ENCODE assay signal across 1 cellular context in genomic region chr15:92809064-92809879, GRCh38.
TF ChIP-seq lines count a peak whose summit lies in the region.

No MANE protein-coding gene starts in this region.

TF ChIP-seq in K562, 482 proteins besides CTCF, POLR2A, EP300 and RAD21 (continued from another document):
- TF ChIP-seq, protein P1, sequence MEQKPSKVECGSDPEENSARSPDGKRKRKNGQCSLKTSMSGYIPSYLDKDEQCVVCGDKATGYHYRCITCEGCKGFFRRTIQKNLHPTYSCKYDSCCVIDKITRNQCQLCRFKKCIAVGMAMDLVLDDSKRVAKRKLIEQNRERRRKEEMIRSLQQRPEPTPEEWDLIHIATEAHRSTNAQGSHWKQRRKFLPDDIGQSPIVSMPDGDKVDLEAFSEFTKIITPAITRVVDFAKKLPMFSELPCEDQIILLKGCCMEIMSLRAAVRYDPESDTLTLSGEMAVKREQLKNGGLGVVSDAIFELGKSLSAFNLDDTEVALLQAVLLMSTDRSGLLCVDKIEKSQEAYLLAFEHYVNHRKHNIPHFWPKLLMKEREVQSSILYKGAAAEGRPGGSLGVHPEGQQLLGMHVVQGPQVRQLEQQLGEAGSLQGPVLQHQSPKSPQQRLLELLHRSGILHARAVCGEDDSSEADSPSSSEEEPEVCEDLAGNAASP (IDR thresholded peaks at IDR 0.05), result no peak
- TF ChIP-seq GABPB2 (CRISPR knock-in tag; conservative IDR thresholded peaks at IDR 0.05), result no peak
- 0 out of 2 replicates have a peak, but pooled peaks have one; percentile 25 for TF ChIP-seq FOXM1 (IDR thresholded peaks at IDR 0.05; ENCODE audit: low read depth)
- peak; percentile 81; the same call in 1 of the 2 replicates for TF ChIP-seq FOXM1 (CRISPR knock-in tag; IDR thresholded peaks at IDR 0.05; ENCODE audit: low read depth)
- TF ChIP-seq, protein P2, sequence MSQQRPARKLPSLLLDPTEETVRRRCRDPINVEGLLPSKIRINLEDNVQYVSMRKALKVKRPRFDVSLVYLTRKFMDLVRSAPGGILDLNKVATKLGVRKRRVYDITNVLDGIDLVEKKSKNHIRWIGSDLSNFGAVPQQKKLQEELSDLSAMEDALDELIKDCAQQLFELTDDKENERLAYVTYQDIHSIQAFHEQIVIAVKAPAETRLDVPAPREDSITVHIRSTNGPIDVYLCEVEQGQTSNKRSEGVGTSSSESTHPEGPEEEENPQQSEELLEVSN (IDR thresholded peaks at IDR 0.05; ENCODE audit: borderline replicate concordance in 1 of 2, extremely low read depth in 1 of 2, insufficient read depth in 1 of 2, insufficient read length in 1 of 2, low read depth in 1 of 2, low read length in 1 of 2, poor library complexity in 1 of 2, severe bottlenecking in 1 of 2), result peak; percentile 84 to 92
- no peak for TF ChIP-seq KDM1A (IDR thresholded peaks at IDR 0.05)
- TF ChIP-seq ZNF780A (CRISPR knock-in tag; IDR thresholded peaks at IDR 0.05), result no peak
- no peak for TF ChIP-seq DIDO1 (tag; IDR thresholded peaks at IDR 0.05; ENCODE audit: low read depth)
- TF ChIP-seq KLF1 (tag; IDR thresholded peaks at IDR 0.05), result peak; percentile 99
- TF ChIP-seq ZNF239 (CRISPR knock-in tag; IDR thresholded peaks at IDR 0.05), result no peak
- TF ChIP-seq, protein P3, sequence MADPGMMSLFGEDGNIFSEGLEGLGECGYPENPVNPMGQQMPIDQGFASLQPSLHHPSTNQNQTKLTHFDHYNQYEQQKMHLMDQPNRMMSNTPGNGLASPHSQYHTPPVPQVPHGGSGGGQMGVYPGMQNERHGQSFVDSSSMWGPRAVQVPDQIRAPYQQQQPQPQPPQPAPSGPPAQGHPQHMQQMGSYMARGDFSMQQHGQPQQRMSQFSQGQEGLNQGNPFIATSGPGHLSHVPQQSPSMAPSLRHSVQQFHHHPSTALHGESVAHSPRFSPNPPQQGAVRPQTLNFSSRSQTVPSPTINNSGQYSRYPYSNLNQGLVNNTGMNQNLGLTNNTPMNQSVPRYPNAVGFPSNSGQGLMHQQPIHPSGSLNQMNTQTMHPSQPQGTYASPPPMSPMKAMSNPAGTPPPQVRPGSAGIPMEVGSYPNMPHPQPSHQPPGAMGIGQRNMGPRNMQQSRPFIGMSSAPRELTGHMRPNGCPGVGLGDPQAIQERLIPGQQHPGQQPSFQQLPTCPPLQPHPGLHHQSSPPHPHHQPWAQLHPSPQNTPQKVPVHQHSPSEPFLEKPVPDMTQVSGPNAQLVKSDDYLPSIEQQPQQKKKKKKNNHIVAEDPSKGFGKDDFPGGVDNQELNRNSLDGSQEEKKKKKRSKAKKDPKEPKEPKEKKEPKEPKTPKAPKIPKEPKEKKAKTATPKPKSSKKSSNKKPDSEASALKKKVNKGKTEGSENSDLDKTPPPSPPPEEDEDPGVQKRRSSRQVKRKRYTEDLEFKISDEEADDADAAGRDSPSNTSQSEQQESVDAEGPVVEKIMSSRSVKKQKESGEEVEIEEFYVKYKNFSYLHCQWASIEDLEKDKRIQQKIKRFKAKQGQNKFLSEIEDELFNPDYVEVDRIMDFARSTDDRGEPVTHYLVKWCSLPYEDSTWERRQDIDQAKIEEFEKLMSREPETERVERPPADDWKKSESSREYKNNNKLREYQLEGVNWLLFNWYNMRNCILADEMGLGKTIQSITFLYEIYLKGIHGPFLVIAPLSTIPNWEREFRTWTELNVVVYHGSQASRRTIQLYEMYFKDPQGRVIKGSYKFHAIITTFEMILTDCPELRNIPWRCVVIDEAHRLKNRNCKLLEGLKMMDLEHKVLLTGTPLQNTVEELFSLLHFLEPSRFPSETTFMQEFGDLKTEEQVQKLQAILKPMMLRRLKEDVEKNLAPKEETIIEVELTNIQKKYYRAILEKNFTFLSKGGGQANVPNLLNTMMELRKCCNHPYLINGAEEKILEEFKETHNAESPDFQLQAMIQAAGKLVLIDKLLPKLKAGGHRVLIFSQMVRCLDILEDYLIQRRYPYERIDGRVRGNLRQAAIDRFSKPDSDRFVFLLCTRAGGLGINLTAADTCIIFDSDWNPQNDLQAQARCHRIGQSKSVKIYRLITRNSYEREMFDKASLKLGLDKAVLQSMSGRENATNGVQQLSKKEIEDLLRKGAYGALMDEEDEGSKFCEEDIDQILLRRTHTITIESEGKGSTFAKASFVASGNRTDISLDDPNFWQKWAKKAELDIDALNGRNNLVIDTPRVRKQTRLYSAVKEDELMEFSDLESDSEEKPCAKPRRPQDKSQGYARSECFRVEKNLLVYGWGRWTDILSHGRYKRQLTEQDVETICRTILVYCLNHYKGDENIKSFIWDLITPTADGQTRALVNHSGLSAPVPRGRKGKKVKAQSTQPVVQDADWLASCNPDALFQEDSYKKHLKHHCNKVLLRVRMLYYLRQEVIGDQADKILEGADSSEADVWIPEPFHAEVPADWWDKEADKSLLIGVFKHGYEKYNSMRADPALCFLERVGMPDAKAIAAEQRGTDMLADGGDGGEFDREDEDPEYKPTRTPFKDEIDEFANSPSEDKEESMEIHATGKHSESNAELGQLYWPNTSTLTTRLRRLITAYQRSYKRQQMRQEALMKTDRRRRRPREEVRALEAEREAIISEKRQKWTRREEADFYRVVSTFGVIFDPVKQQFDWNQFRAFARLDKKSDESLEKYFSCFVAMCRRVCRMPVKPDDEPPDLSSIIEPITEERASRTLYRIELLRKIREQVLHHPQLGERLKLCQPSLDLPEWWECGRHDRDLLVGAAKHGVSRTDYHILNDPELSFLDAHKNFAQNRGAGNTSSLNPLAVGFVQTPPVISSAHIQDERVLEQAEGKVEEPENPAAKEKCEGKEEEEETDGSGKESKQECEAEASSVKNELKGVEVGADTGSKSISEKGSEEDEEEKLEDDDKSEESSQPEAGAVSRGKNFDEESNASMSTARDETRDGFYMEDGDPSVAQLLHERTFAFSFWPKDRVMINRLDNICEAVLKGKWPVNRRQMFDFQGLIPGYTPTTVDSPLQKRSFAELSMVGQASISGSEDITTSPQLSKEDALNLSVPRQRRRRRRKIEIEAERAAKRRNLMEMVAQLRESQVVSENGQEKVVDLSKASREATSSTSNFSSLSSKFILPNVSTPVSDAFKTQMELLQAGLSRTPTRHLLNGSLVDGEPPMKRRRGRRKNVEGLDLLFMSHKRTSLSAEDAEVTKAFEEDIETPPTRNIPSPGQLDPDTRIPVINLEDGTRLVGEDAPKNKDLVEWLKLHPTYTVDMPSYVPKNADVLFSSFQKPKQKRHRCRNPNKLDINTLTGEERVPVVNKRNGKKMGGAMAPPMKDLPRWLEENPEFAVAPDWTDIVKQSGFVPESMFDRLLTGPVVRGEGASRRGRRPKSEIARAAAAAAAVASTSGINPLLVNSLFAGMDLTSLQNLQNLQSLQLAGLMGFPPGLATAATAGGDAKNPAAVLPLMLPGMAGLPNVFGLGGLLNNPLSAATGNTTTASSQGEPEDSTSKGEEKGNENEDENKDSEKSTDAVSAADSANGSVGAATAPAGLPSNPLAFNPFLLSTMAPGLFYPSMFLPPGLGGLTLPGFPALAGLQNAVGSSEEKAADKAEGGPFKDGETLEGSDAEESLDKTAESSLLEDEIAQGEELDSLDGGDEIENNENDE (IDR thresholded peaks at IDR 0.05; ENCODE audit: low read depth, low read length), result no peak
